Comparison of ENCODE assay signal across 11 cellular contexts in genomic region chr1:233584376-233584775, GRCh38. TPM values are rescaled to one million over a fixed set of nuclear protein-coding genes. Genes with fewer than 3 reads are reported as not detected.
"Had no signal": no experiment of that assay in that cellular context is flagged by ENCODE, and none has a peak within 500 bp of the region (broad histone marks: within the 10 kb centered on the region; RNA-seq: fewer than 3 reads in every experiment).

No MANE protein-coding gene starts in this region.

- DNase-seq: GM23248, GOT3, H7, H9, HCEC 1CT, HFFc6 had no signal

- FAIRE-seq: H1, H54 had no signal

- H3K4me3 Mint-ChIP-seq: GM23338, H9, HFFc6 had no signal

- H3K27ac Mint-ChIP-seq: GM23338, H9, HFFc6 had no signal

- H2AFZ ChIP-seq: GM23248, GM23338 had no signal

- ATAC-seq: GM23338, HCT116 had no signal

- H3K36me3 ChIP-seq: HAP-1 had no signal

- H3K9me3 ChIP-seq: HAP-1 had no signal

- H3K4me1 ChIP-seq: HAP-1 had no signal

- H3K9ac ChIP-seq: GM23248 had no signal

- H3K27ac ChIP-seq: GM23248 had no signal

- H3K4me2 ChIP-seq: GM23338 had no signal

- H3K4me3 ChIP-seq: GM23248, GM23338, HAP-1 had no signal

RNA-seq across cellular contexts. Expression of gene KCNK1, which starts 29.5 kb away (rescaled TPM):
- total RNA-seq: HFFc6 had no signal
